In the genomic region with DNA sequence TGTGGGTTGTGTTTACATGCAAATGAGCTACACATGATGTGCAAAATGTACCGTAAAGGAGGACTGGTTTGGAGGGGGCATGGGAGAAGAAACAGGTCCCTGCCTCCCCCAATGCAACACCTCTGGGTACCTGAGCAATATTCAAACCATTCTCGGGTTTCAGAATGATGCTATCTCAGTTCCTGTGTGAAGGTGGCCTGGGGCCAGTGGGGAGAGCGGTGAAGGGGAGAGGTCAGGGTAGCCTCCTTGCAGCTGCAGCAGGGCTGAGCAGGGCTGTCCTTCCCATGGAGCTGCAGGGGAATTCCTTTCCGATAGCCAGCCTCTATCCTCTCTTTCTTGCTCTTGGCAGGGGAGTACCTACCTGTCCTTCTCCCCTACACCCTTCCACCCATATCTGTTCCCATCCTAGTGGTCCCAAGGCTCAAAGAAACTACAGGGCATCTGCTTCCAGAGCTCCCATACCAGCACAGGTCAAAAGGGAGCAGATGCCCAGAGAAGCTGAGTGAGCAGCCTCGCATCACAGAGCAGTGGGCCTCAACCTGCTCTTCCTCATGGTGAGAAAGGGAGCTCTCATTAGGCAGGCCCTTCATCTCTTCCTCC, we compare ENCODE assay signal across 8 cellular contexts. TPM values are rescaled to one million over a fixed set of nuclear protein-coding genes. Genes with fewer than 3 reads are reported as not detected.
DNase-seq lines count a peak whose midpoint lies in the region; ATAC-seq and TF ChIP-seq lines count a peak whose summit lies in the region.

No MANE protein-coding gene starts in this region.

- ATAC-seq in HG03558 (IDR thresholded peaks at IDR 0.05; ENCODE audit: extremely low read depth, unreplicated experiment) = peak; percentile 35

- H3K4me3 ChIP-seq in GM12875 (ENCODE audit: low read depth, low read length) (peak overlapping the region; percentile 57), duodenal mucosa (ENCODE audit: low read depth in 1 of 2, low read length in 2 of 2) (peak overlapping the region; percentile 18 to 44), thyroid gland (replicated peaks in 1 of 3) (no peak overlapping the region)

- no peaks in the 10 kb centered on the region for H3K9me3 ChIP-seq in duodenal mucosa (ENCODE audit: control insufficient read depth in 1 of 2, low read length in 2 of 2)
- H3K9me3 ChIP-seq in thyroid gland = no peaks in the 10 kb centered on the region

- no peak overlapping the region for H3K27ac Mint-ChIP-seq in progenitor cell of endocrine pancreas

- peak overlapping the region; percentile 41 to 55 for H3K9ac ChIP-seq in duodenal mucosa (ENCODE audit: low read depth in 1 of 2, low read length in 2 of 2)

- no peaks in the 10 kb centered on the region for H3K27me3 Mint-ChIP-seq in progenitor cell of endocrine pancreas

- H3K27ac ChIP-seq in duodenal mucosa (ENCODE audit: low read depth, low read length) (no peak overlapping the region), thyroid gland (peak overlapping the region; percentile 77 to 97 (median 93))

- peaks cover 68 to 85% of the 10 kb centered on the region in 2 donors for H3K4me1 ChIP-seq in duodenal mucosa (ENCODE audit: control insufficient read depth in 1 of 2, insufficient read depth in 2 of 2, low read length in 2 of 2)
- peaks cover 83 to 95% of the 10 kb centered on the region in 2 donors for H3K4me1 ChIP-seq in thyroid gland

- peaks cover 21% of the 10 kb centered on the region for H3K4me1 Mint-ChIP-seq in progenitor cell of endocrine pancreas (ENCODE audit: low read depth)

- H3K36me3 ChIP-seq in duodenal mucosa (ENCODE audit: control insufficient read depth in 1 of 2, insufficient read depth in 2 of 2, low read length in 2 of 2) = peaks cover 3 to 23% of the 10 kb centered on the region in 2 donors
- no peaks in the 10 kb centered on the region for H3K36me3 ChIP-seq in thyroid gland

- DNase-seq in GM20000 (ENCODE audit: low spot score) (peak; percentile 80), thyroid gland (no peak), DMS153 treated with DMSO at 0.1 percent for 48 hours (lab: John Stamatoyannopoulos, UW; ENCODE audit: unreplicated experiment) (no peak), progenitor cell of endocrine pancreas (ENCODE audit: low spot score, unreplicated experiment) (no peak), mesenteric fat pad (ENCODE audit: low spot score) (no peak)

- no peak overlapping the region for H3K4me3 Mint-ChIP-seq in progenitor cell of endocrine pancreas (ENCODE audit: low read depth)

- TF ChIP-seq CTCF in GM12875 (IDR thresholded peaks at IDR 0.05; ENCODE audit: borderline replicate concordance, insufficient read depth, low read depth, low read length) (no peak), GM20000 (IDR thresholded peaks at IDR 0.05; ENCODE audit: extremely low read depth, missing control alignments) (no peak), thyroid gland (IDR thresholded peaks at IDR 0.05) (no peak), progenitor cell of endocrine pancreas (IDR thresholded peaks at IDR 0.05; ENCODE audit: unreplicated experiment) (no peak)

- no peak for TF ChIP-seq POLR2A in thyroid gland (IDR thresholded peaks at IDR 0.05)

- intact Hi-C loops in thyroid gland (cut with DNase I) = no loop called here

- WGBS in thyroid gland, 2 donors = 68 to 70% methylated on average over 4 to 5 of the region's 5 CpGs

- H3K9me3 Mint-ChIP-seq in progenitor cell of endocrine pancreas (ENCODE audit: low read depth) = no peaks in the 10 kb centered on the region

- H3K27me3 ChIP-seq in duodenal mucosa (ENCODE audit: control insufficient read depth in 1 of 2, insufficient read depth in 2 of 2, low read length in 2 of 2) (no peaks in the 10 kb centered on the region), thyroid gland (no peaks in the 10 kb centered on the region)

- no peaks in the 10 kb centered on the region for H3K36me3 Mint-ChIP-seq in progenitor cell of endocrine pancreas (ENCODE audit: insufficient read depth)

RNA-seq across cellular contexts. Expression of a gene that starts 11.9 kb away (rescaled TPM):
- total RNA-seq in thyroid gland (10 to 100 TPM; 26.4 to 80.6 (median 32.0) TPM), progenitor cell of endocrine pancreas (20.2 and 26.6 TPM in 2 replicates), mesenteric fat pad (38.7 TPM)

Comparison
In these comparisons a context has a peak if more than half of its experiments do, and no peak if none do; other contexts are left out.
1. H3K4me3 ChIP-seq: peak in GM12875 (single experiment) and duodenal mucosa (2 of 2); none in thyroid gland (0 of 3).